11 cellular contexts compared by ENCODE assay signal in the genomic region with DNA sequence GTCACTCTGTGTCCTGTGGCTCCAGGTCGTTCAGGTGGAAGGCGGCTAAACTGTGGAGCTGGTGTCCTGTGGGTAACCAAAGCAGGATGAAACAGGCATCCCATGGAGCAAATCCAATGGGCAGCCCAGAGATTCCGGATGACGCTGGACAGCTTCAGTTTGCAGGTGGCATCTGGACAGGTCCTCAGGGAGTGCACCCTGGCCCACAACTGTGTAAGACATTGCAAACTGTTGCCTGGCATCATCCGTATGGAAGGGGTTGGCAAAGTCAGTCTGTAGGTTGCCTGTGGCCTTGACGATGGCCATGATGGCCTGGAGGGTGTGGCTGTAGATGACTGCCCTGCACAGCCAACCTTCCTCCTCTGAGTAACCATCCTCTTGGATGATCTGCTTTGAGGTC.
"Had no signal": no experiment of that assay in that cellular context is flagged by ENCODE, and none has a peak within 500 bp of the region (broad histone marks: within the 10 kb centered on the region; RNA-seq: fewer than 3 reads in every experiment).

No MANE protein-coding gene starts in this region.

- H3K4me3 ChIP-seq: GM23248, GM23338, HAP-1 had no signal

- ATAC-seq: GM23338, HCT116 had no signal

- DNase-seq: GM23248, GOT3, H7, H9, HCEC 1CT, HFFc6 had no signal

- H3K27ac Mint-ChIP-seq: GM23338, H9, HFFc6 had no signal

- H3K4me2 ChIP-seq: GM23338 had no signal

- FAIRE-seq: H1, H54 had no signal

- H3K9ac ChIP-seq: GM23248 had no signal

- H2AFZ ChIP-seq: GM23248, GM23338 had no signal

- H3K4me3 Mint-ChIP-seq: GM23338, H9, HFFc6 had no signal

- H3K27ac ChIP-seq: GM23248 had no signal

- H3K9me3 ChIP-seq: HAP-1 had no signal

- H3K4me1 ChIP-seq: HAP-1 had no signal

- H3K36me3 ChIP-seq: HAP-1 had no signal
